In the genomic region with DNA sequence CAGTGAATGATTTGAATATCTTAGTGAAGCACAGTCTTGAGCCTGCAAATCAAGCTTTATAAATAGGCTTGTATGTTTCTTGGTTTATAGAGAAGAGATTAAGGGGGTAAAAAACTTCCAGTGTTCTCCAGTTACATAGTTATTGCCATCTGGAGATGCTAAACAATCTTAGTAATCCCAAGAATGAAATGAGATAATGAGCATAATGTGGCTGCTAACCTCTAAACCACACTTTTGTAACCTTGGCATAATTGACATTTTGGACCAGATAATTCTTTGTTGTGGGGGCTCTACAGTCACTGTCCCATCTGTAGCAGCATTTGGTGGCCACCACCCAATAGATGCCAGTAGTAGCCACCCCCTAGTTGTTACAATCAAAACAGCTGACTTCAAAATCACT, we compare ENCODE assay signal across 21 cellular contexts.
A peak's percentile ranks its signal among the peaks of the same experiment; 100 is the strongest.
DNase-seq lines count a peak whose midpoint lies in the region; ATAC-seq, FAIRE-seq and TF ChIP-seq lines count a peak whose summit lies in the region.
"Had no signal": no experiment of that assay in that cellular context is flagged by ENCODE, and none has a peak within 500 bp of the region (broad histone marks: within the 10 kb centered on the region; RNA-seq: fewer than 3 reads in every experiment).

No MANE protein-coding gene starts in this region.

- no peaks in the 10 kb centered on the region for H3K27me3 Mint-ChIP-seq in activated naive CD4-positive, alpha-beta T cell treated with anti-CD3 and anti-CD28 coated beads, Interleukin-2, amount 10 ng/mL, durations not matched to agents 7 days and 5 days
- H3K27me3 Mint-ChIP-seq: activated CD4-positive, alpha-beta memory T cell treated with anti-CD3 and anti-CD28 coated beads, Interleukin-2, amount 10 ng/mL, durations not matched to agents 7 days and 5 days; naive thymus-derived CD4-positive, alpha-beta T cell; T-cell had no signal

- H3K4me3 ChIP-seq in retinal pigment epithelial cell (ENCODE audit: low read length), result no peak overlapping the region
- H3K4me3 ChIP-seq: GM23338, lung, MG63, skin epidermis had no signal

- no peaks in the 10 kb centered on the region for H3K4me1 Mint-ChIP-seq in activated naive CD4-positive, alpha-beta T cell treated with anti-CD3 and anti-CD28 coated beads, Interleukin-2, amount 10 ng/mL, durations not matched to agents 7 days and 5 days
- H3K4me1 Mint-ChIP-seq: activated CD4-positive, alpha-beta memory T cell treated with anti-CD3 and anti-CD28 coated beads, Interleukin-2, amount 10 ng/mL, durations not matched to agents 7 days and 5 days had no signal

- FAIRE-seq in endometrium (lab: Jason Lieb, UNC), result peak; percentile 71

- H3K27ac Mint-ChIP-seq in activated naive CD4-positive, alpha-beta T cell treated with anti-CD3 and anti-CD28 coated beads, Interleukin-2, amount 10 ng/mL, durations not matched to agents 7 days and 5 days, result no peak overlapping the region
- H3K27ac Mint-ChIP-seq: activated CD4-positive, alpha-beta memory T cell treated with anti-CD3 and anti-CD28 coated beads, Interleukin-2, amount 10 ng/mL, durations not matched to agents 7 days and 5 days; GM23338; T-cell had no signal

- DNase-seq in GM04504 (ENCODE audit: low read depth) (peak; percentile 32), NCI-H82 (lab: John Stamatoyannopoulos, UW) (peak; percentile 72), retinal pigment epithelial cell (ENCODE audit: low read depth) (peak; percentile 37), caudate nucleus (lab: John Stamatoyannopoulos, UW) (no peak)
- DNase-seq in activated naive CD4-positive, alpha-beta T cell treated with anti-CD3 and anti-CD28 coated beads, Interleukin-2, amount 10 ng/mL, durations not matched to agents 7 days and 5 days, result no peak
- DNase-seq: activated CD4-positive, alpha-beta memory T cell treated with anti-CD3 and anti-CD28 coated beads, Interleukin-2, amount 10 ng/mL, durations not matched to agents 7 days and 5 days; activated naive CD4-positive, alpha-beta T cell treated with anti-CD3 and anti-CD28 coated beads, Interleukin-2, amount 50 U/mL, for 16 hours; activated T-cell treated with anti-CD3 and anti-CD28 coated beads, Interleukin-2, amount 50 U/mL, for 1 hour; islet precursor cell; MG63; naive thymus-derived CD4-positive, alpha-beta T cell; NCI-H1694; NCI-H345; stimulated activated CD4-positive, alpha-beta T cell treated with anti-CD3 and anti-CD28 coated beads, Interleukin-4, amount 100 ng/mL, for 4 hours; T-cell had no signal

- CTCF ChIA-PET in activated naive CD4-positive, alpha-beta T cell treated with anti-CD3 and anti-CD28 coated beads, Interleukin-2, amount 10 ng/mL, durations not matched to agents 7 days and 5 days (lab: Charles Lee), result no interaction called here

- ATAC-seq in HG03378 (IDR thresholded peaks at IDR 0.05; ENCODE audit: unreplicated experiment), result no peak
- ATAC-seq: GM23338; naive thymus-derived CD4-positive, alpha-beta T cell; T-cell had no signal

- no peak for TF ChIP-seq CTCF in retinal pigment epithelial cell (conservative IDR thresholded peaks at IDR 0.05; ENCODE audit: low read depth, low read length)

- H3K9me3 Mint-ChIP-seq in activated naive CD4-positive, alpha-beta T cell treated with anti-CD3 and anti-CD28 coated beads, Interleukin-2, amount 10 ng/mL, durations not matched to agents 7 days and 5 days, result peaks cover 1% of the 10 kb centered on the region

- no peaks in the 10 kb centered on the region for H3K36me3 Mint-ChIP-seq in activated naive CD4-positive, alpha-beta T cell treated with anti-CD3 and anti-CD28 coated beads, Interleukin-2, amount 10 ng/mL, durations not matched to agents 7 days and 5 days

- no peak overlapping the region for H3K27ac ChIP-seq in caudate nucleus (ENCODE audit: low read depth, low read length)
- H3K27ac ChIP-seq: C4-2B, skin epidermis had no signal

- H3K4me3 Mint-ChIP-seq in activated naive CD4-positive, alpha-beta T cell treated with anti-CD3 and anti-CD28 coated beads, Interleukin-2, amount 10 ng/mL, durations not matched to agents 7 days and 5 days, result no peak overlapping the region
- H3K4me3 Mint-ChIP-seq: activated CD4-positive, alpha-beta memory T cell treated with anti-CD3 and anti-CD28 coated beads, Interleukin-2, amount 10 ng/mL, durations not matched to agents 7 days and 5 days; GM23338; naive thymus-derived CD4-positive, alpha-beta T cell; T-cell had no signal

Comparison
In these comparisons a context has a peak if more than half of its experiments do, and no peak if none do; other contexts are left out.
1. DNase-seq: peak in GM04504 (single experiment), NCI-H82 (single experiment) and retinal pigment epithelial cell (single experiment); none in activated naive CD4-positive, alpha-beta T cell treated with anti-CD3 and anti-CD28 coated beads, Interleukin-2, amount 10 ng/mL, durations not matched to agents 7 days and 5 days (single experiment) and caudate nucleus (0 of 61).